18 cellular contexts compared by ENCODE assay signal in the genomic region with DNA sequence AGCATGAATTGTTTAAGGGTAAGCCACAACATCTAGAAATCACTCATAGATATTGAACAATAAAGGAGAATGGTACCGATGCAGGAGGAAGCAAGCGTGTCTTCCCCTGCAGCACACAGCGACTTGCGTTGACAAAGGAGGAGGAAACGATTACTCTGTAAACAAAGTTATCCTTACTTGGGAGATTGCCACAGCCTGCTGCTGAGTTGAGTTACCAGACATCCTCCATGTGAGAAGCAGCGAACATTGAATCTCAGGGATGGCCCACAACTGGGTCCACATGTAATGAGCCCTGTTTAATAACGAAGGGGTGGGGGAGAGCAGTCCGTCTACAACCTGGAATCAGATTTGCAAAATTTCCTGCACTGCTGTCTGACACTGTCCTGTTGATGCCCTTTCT. TPM values are rescaled to one million over a fixed set of nuclear protein-coding genes. Genes with fewer than 3 reads are reported as not detected.
A peak's percentile ranks its signal among the peaks of the same experiment; 100 is the strongest.
DNase-seq lines count a peak whose midpoint lies in the region; ATAC-seq and TF ChIP-seq lines count a peak whose summit lies in the region.
"Had no signal": no experiment of that assay in that cellular context is flagged by ENCODE, and none has a peak within 500 bp of the region (broad histone marks: within the 10 kb centered on the region; RNA-seq: fewer than 3 reads in every experiment).

No MANE protein-coding gene starts in this region.

- H3K27me3 Mint-ChIP-seq in HFFc6 (ENCODE audit: insufficient read depth), result peaks cover 23% of the 10 kb centered on the region
- H3K27me3 Mint-ChIP-seq in neural progenitor cell (ENCODE audit: insufficient read depth, low read depth), result peaks cover 8% of the 10 kb centered on the region

- H3K4me1 ChIP-seq in colonic mucosa (no peaks in the 10 kb centered on the region), neural progenitor cell (no peaks in the 10 kb centered on the region)
- H3K4me1 ChIP-seq: SJCRH30 had no signal

- H3K27me3 ChIP-seq in AG04450 (ENCODE audit: control insufficient read depth, insufficient read depth, low read length), result no peaks in the 10 kb centered on the region
- H3K27me3 ChIP-seq in colonic mucosa, result no peaks in the 10 kb centered on the region
- no peaks in the 10 kb centered on the region for H3K27me3 ChIP-seq in neural progenitor cell
- H3K27me3 ChIP-seq: body of pancreas, left lung, SJCRH30 had no signal

- no peaks in the 10 kb centered on the region for H3K9me3 ChIP-seq in AG04450 (ENCODE audit: control insufficient read depth, insufficient read depth, low read length)
- no peaks in the 10 kb centered on the region for H3K9me3 ChIP-seq in colonic mucosa
- H3K9me3 ChIP-seq in neural progenitor cell (ENCODE audit: low read depth), result no peaks in the 10 kb centered on the region
- H3K9me3 ChIP-seq: body of pancreas, left lung, SJCRH30 had no signal

- H2AFZ ChIP-seq in neural progenitor cell (replicated peaks), result no peak overlapping the region

- no peak overlapping the region for H3K4me3 Mint-ChIP-seq in HFFc6
- H3K4me3 Mint-ChIP-seq in neural progenitor cell, result no peak overlapping the region
- H3K4me3 Mint-ChIP-seq in stimulated activated effector memory CD8-positive, alpha-beta T cell treated with anti-CD3 and anti-CD28 coated beads, Interleukin-12 subunit alpha, Interleukin-12 subunit beta, amount 100 ng/mL, for 72 hours, result no peak overlapping the region
- H3K4me3 Mint-ChIP-seq: activated naive CD4-positive, alpha-beta T cell treated with anti-CD3 and anti-CD28 coated beads for 36 hours had no signal

- CTCF ChIA-PET in AG04450 (lab: Charles Lee), result no interaction called here

- no peak overlapping the region for H3K9ac ChIP-seq in colonic mucosa (ENCODE audit: low read depth in 2 of 2, low read length in 2 of 2)
- no peak overlapping the region for H3K9ac ChIP-seq in neural progenitor cell

- H3K4me2 ChIP-seq in neural progenitor cell, result no peak overlapping the region

- H3K36me3 Mint-ChIP-seq in HFFc6 (ENCODE audit: low read depth), result peaks cover 48% of the 10 kb centered on the region
- peaks cover 27% of the 10 kb centered on the region for H3K36me3 Mint-ChIP-seq in neural progenitor cell
- H3K36me3 Mint-ChIP-seq in stimulated activated effector memory CD8-positive, alpha-beta T cell treated with anti-CD3 and anti-CD28 coated beads, Interleukin-12 subunit alpha, Interleukin-12 subunit beta, amount 100 ng/mL, for 72 hours, result peaks cover 84% of the 10 kb centered on the region

- no peaks in the 10 kb centered on the region for H3K79me2 ChIP-seq in neural progenitor cell (ENCODE audit: low read depth)

- H3K9me3 Mint-ChIP-seq in HFFc6, result peaks cover 1% of the 10 kb centered on the region; the same call in 1 of the 2 replicates
- peaks cover 2% of the 10 kb centered on the region for H3K9me3 Mint-ChIP-seq in neural progenitor cell
- H3K9me3 Mint-ChIP-seq in stimulated activated effector memory CD8-positive, alpha-beta T cell treated with anti-CD3 and anti-CD28 coated beads, Interleukin-12 subunit alpha, Interleukin-12 subunit beta, amount 100 ng/mL, for 72 hours, result no peaks in the 10 kb centered on the region
- H3K9me3 Mint-ChIP-seq: activated naive CD4-positive, alpha-beta T cell treated with anti-CD3 and anti-CD28 coated beads for 36 hours had no signal

- intact Hi-C loops in colonic mucosa (cut with DNase I), result loop anchor here (10.0 kb wide), 1 partner anchor 159 kb away; no protein-coding TSS in a partner anchor

- ATAC-seq in stimulated activated effector memory CD8-positive, alpha-beta T cell treated with anti-CD3 and anti-CD28 coated beads, Interleukin-12 subunit alpha, Interleukin-12 subunit beta, amount 100 ng/mL, for 72 hours, result no peak
- ATAC-seq in HG02870 (IDR thresholded peaks at IDR 0.05; ENCODE audit: unreplicated experiment), result no peak
- ATAC-seq: activated CD4-positive, CD25-positive, alpha-beta regulatory T cell treated with anti-CD3 and anti-CD28 coated beads, Interleukin-2, amount 50 U/mL, for 24 hours; body of pancreas; left lung had no signal

- H3K4me1 Mint-ChIP-seq in HFFc6 (ENCODE audit: low read depth) (peaks cover 21% of the 10 kb centered on the region), neural progenitor cell (peaks cover 8% of the 10 kb centered on the region)
- peaks cover 17% of the 10 kb centered on the region for H3K4me1 Mint-ChIP-seq in stimulated activated effector memory CD8-positive, alpha-beta T cell treated with anti-CD3 and anti-CD28 coated beads, Interleukin-12 subunit alpha, Interleukin-12 subunit beta, amount 100 ng/mL, for 72 hours

- H3K27ac ChIP-seq in AG04450 (ENCODE audit: low read depth, low read length), result no peak overlapping the region
- H3K27ac ChIP-seq in colonic mucosa, result no peak overlapping the region
- peak overlapping the region; percentile 67 for H3K27ac ChIP-seq in neural progenitor cell
- H3K27ac ChIP-seq: left lung, SJCRH30 had no signal

- H4K20me1 ChIP-seq in neural progenitor cell (ENCODE audit: low read depth), result peaks cover 20% of the 10 kb centered on the region

- POLR2A ChIA-PET in AG04450 (lab: Yijun Ruan, JAX), result no interaction called here

- H3K4me3 ChIP-seq in AG04450 (ENCODE audit: low read depth, low read length), result no peak overlapping the region
- no peak overlapping the region for H3K4me3 ChIP-seq in colonic mucosa
- no peak overlapping the region for H3K4me3 ChIP-seq in neural progenitor cell
- H3K4me3 ChIP-seq: body of pancreas, left lung, SJCRH30 had no signal

- peak overlapping the region; percentile 62 for H3K27ac Mint-ChIP-seq in HFFc6
- H3K27ac Mint-ChIP-seq in neural progenitor cell, result no peak overlapping the region
- H3K27ac Mint-ChIP-seq in stimulated activated effector memory CD8-positive, alpha-beta T cell treated with anti-CD3 and anti-CD28 coated beads, Interleukin-12 subunit alpha, Interleukin-12 subunit beta, amount 100 ng/mL, for 72 hours, result no peak overlapping the region

- H3K36me3 ChIP-seq in colonic mucosa (no peaks in the 10 kb centered on the region), neural progenitor cell (peaks cover 23% of the 10 kb centered on the region)

- peaks cover 55% of the 10 kb centered on the region for H3F3A ChIP-seq in neural progenitor cell (ENCODE audit: low read depth)

- DNase-seq in AG04450 (ENCODE audit: low read depth, low spot score) (peak; percentile 34), HFFc6 (no peak), colonic mucosa (peak; percentile 50), neural progenitor cell (ENCODE audit: low spot score) (no peak), DMS 273 (lab: John Stamatoyannopoulos, UW; ENCODE audit: unreplicated experiment) (no peak)
- no peak for DNase-seq in stimulated activated effector memory CD8-positive, alpha-beta T cell treated with anti-CD3 and anti-CD28 coated beads, Interleukin-12 subunit alpha, Interleukin-12 subunit beta, amount 100 ng/mL, for 72 hours (ENCODE audit: low spot score in 2 of 2)
- DNase-seq: activated CD8-positive, alpha-beta memory T cell treated with anti-CD3 and anti-CD28 coated beads, Interleukin-2, amount 50 U/mL, for 4 hours; activated naive CD4-positive, alpha-beta T cell treated with anti-CD3 and anti-CD28 coated beads for 36 hours; erythroblast; HCEC 1CT; KG1; NCI-H1048; SJCRH30; stimulated activated CD4-positive, alpha-beta T cell treated with anti-CD3 and anti-CD28 coated beads, Interleukin-2, amount 100 ng/mL, for 24 hours had no signal

- TF ChIP-seq CTCF in AG04450 (IDR thresholded peaks at IDR 0.05; ENCODE audit: low read depth, low read length) (no peak), HFFc6 (IDR thresholded peaks at IDR 0.05) (no peak), colonic mucosa (IDR thresholded peaks at IDR 0.05) (no peak), neural progenitor cell (IDR thresholded peaks at IDR 0.05) (no peak)

RNA-seq across cellular contexts. Expression of a gene that starts 27.7 kb away (rescaled TPM):
- 7.1 and 9.0 TPM in 2 replicates for polyA plus RNA-seq in AG04450 (2011; rRNA removed)
- 9.5 and 12.0 TPM in 2 replicates for polyA minus RNA-seq in AG04450 (2011; rRNA and poly(A)+ RNA removed)
- total RNA-seq in HFFc6 (2021; fragmentation: NEBNext Ultra II Directional; extraction: Animal tissue kit (Norgen Biotek cat#: 25700)), result 10 to 100 TPM; 42.7 to 62.9 (median 48.6) TPM
- 100 to 1,000 TPM; 111 to 285 TPM for total RNA-seq in colonic mucosa
- 6.8 and 25.3 TPM in 2 replicates for total RNA-seq in neural progenitor cell (ENCODE audit: low replicate concordance)

Comparison
In these comparisons a context has a peak if more than half of its experiments do, and no peak if none do; other contexts are left out.
1. DNase-seq: peak in AG04450 (single experiment) and colonic mucosa (single experiment); none in HFFc6 (single experiment), neural progenitor cell (single experiment), stimulated activated effector memory CD8-positive, alpha-beta T cell treated with anti-CD3 and anti-CD28 coated beads, Interleukin-12 subunit alpha, Interleukin-12 subunit beta, amount 100 ng/mL, for 72 hours (0 of 2) and DMS 273 (single experiment).